8 cellular contexts compared by ENCODE assay signal in the genomic region with DNA sequence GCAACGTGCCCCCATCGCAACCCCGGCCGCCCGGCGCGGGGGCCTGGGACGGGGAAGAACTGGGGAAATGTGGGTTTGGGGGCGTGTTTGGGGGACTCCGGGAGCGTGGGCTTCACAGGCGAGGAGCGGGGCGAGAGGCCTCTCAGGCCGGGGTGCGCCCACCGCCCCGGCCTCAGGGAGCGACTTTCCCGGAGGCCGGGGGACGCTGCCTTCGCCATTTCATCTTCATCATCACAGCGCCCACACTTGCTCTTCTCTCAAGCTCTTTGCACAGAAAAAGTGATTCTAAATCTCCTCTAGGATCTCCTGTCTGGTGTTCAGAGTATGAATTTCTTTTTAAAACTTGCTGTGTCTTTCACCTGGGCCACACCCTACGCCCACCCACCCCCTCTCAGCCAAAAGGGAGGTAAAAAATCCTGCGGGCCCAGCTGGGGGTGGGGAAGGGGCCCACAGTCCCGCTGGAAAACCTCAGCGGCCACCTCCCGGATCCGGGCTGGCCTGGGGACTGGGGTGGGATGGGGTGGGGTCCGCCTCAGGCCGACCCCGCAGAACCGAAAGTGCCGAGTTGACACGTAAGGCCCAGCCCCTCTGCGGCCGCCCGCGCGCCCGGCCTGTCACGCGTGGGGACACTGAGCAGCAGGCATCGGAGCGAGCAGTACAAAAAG. TPM values are rescaled to one million over a fixed set of nuclear protein-coding genes. Genes with fewer than 3 reads are reported as not detected.
DNase-seq lines count a peak whose midpoint lies in the region; FAIRE-seq and TF ChIP-seq lines count a peak whose summit lies in the region.

No MANE protein-coding gene starts in this region.

- H3K27me3 ChIP-seq in DOHH2 (ENCODE audit: control insufficient read depth, low read length) = no peaks in the 10 kb centered on the region
- peaks cover 48% of the 10 kb centered on the region for H3K27me3 ChIP-seq in H7 (ENCODE audit: control insufficient read depth, insufficient read depth, low read length)
- no peaks in the 10 kb centered on the region for H3K27me3 ChIP-seq in endothelial cell of umbilical vein (ENCODE audit: control insufficient read depth in 2 of 2, insufficient read depth in 2 of 2, low read length in 2 of 2)
- H3K27me3 ChIP-seq in neural cell (ENCODE audit: insufficient read depth, low read depth, low read length) = peaks cover 13% of the 10 kb centered on the region

- BruUV-seq in endothelial cell of umbilical vein (replicated peaks; lab: Mats Ljungman, UMichigan) = TSS peak; percentile 7

- H3K36me3 ChIP-seq in DOHH2 (ENCODE audit: control insufficient read depth, low read length) (peaks cover 72% of the 10 kb centered on the region), H7 (replicated peaks; ENCODE audit: control insufficient read depth, insufficient read depth, low read length) (peaks cover 8% of the 10 kb centered on the region), endothelial cell of umbilical vein (ENCODE audit: control insufficient read depth in 2 of 2, extremely low read depth in 1 of 2, insufficient read depth in 2 of 2, low read length in 2 of 2) (peaks cover 0 to 3% of the 10 kb centered on the region in 2 experiments), neural cell (ENCODE audit: insufficient read depth, low read length) (peaks cover 2% of the 10 kb centered on the region)

- H3K9me3 ChIP-seq in DOHH2 (ENCODE audit: control insufficient read depth, insufficient read depth, low read length) (no peaks in the 10 kb centered on the region), endothelial cell of umbilical vein (replicated peaks; ENCODE audit: control insufficient read depth, insufficient read depth, low read length) (no peaks in the 10 kb centered on the region), neural cell (ENCODE audit: low read length) (no peaks in the 10 kb centered on the region)

- H4K20me1 ChIP-seq in DOHH2 (ENCODE audit: control insufficient read depth, insufficient read depth, low read depth, low read length) = no peaks in the 10 kb centered on the region
- H4K20me1 ChIP-seq in endothelial cell of umbilical vein (replicated peaks; ENCODE audit: control insufficient read depth, extremely low read depth, insufficient read depth, low read length) = no peaks in the 10 kb centered on the region
- peaks cover 2% of the 10 kb centered on the region for H4K20me1 ChIP-seq in neural cell (ENCODE audit: insufficient read depth)

- H3K4me3 ChIP-seq in DOHH2 (ENCODE audit: low read length) = peak overlapping the region; percentile 96
- H3K4me3 ChIP-seq in H7 (ENCODE audit: insufficient read depth, low read depth, low read length) = peak overlapping the region; percentile 78
- peak overlapping the region; percentile 13 to 97 (median 95) for H3K4me3 ChIP-seq in endothelial cell of umbilical vein (replicated peaks in 1 of 3; ENCODE audit: insufficient read depth in 1 of 3, low read depth in 1 of 3, low read length in 3 of 3)
- H3K4me3 ChIP-seq in neural cell (ENCODE audit: low read length) = peak overlapping the region; percentile 84

- H3K9ac ChIP-seq in endothelial cell of umbilical vein (replicated peaks; ENCODE audit: extremely low read depth, insufficient read depth, low read length) = peak overlapping the region; percentile 98
- peak overlapping the region; percentile 68 for H3K9ac ChIP-seq in neural cell (ENCODE audit: low read length)

- H3F3A ChIP-seq in DOHH2 (ENCODE audit: control insufficient read depth, insufficient read depth) (peaks cover 41% of the 10 kb centered on the region), neural cell (ENCODE audit: insufficient read depth, low read length, poor library complexity, severe bottlenecking) (no peaks in the 10 kb centered on the region)

- TF ChIP-seq POLR2A in endothelial cell of umbilical vein (IDR thresholded peaks at IDR 0.05; ENCODE audit: low read depth, low read length) = no peak

- H3K9me2 ChIP-seq in DOHH2 (replicated peaks; ENCODE audit: control insufficient read depth, low read length) (no peaks in the 10 kb centered on the region), neural cell (ENCODE audit: insufficient read depth, low read length) (no peaks in the 10 kb centered on the region)

- POLR2A ChIA-PET in RWPE1 (lab: Yijun Ruan, JAX; ENCODE audit: low non-redundant PET) = interaction anchor here (0.8 kb wide), 1 partner anchor 182 kb away, joined by 6 read pairs; no protein-coding TSS in a partner anchor
- POLR2A ChIA-PET in endothelial cell of umbilical vein (lab: Charles Lee) = interaction anchor here (0.6 to 1.0 kb wide), 2 partner anchors 9 to 62 kb away, joined by 3 to 9 read pairs; no protein-coding TSS in a partner anchor

- no peak for TF ChIP-seq EP300 in neural cell (conservative IDR thresholded peaks at IDR 0.05; ENCODE audit: poor library complexity, severe bottlenecking)

- H3K4me2 ChIP-seq in DOHH2 (ENCODE audit: low read length) (peak overlapping the region; percentile 96), endothelial cell of umbilical vein (ENCODE audit: insufficient read depth, low read length) (peak overlapping the region; percentile 95), neural cell (ENCODE audit: low read length) (peak overlapping the region; percentile 60)

- H3K4me1 ChIP-seq in DOHH2 (ENCODE audit: control insufficient read depth, low read length) (peaks cover 65% of the 10 kb centered on the region), endothelial cell of umbilical vein (ENCODE audit: control insufficient read depth, extremely low read depth, insufficient read depth, low read length) (peaks cover 40% of the 10 kb centered on the region)

- peak; percentile 86 for DNase-seq in H7
- no peak for DNase-seq in RWPE1 (ENCODE audit: low spot score)
- DNase-seq in endothelial cell of umbilical vein (ENCODE audit: low read depth, low spot score) = no peak
- DNase-seq in T-helper 9 cell = no peak
- DNase-seq in NCI-H510A (lab: John Stamatoyannopoulos, UW) = no peak
- DNase-seq in amniotic stem cell (lab: John Stamatoyannopoulos, UW) = no peak

- intact Hi-C loops in endothelial cell of umbilical vein (cut with micrococcal nuclease) = loop anchor here (1.0 to 5.0 kb wide), 6 partner anchors 7 to 373 kb away; partner anchors contain the start of genes APOLD1, CDKN1B and GPR19

- H3K9me1 ChIP-seq in endothelial cell of umbilical vein (replicated peaks; ENCODE audit: control insufficient read depth, extremely low read depth, insufficient read depth, low read length) = no peaks in the 10 kb centered on the region

- H2AFZ ChIP-seq in endothelial cell of umbilical vein (ENCODE audit: low read depth, low read length) (peak overlapping the region; percentile 65), neural cell (ENCODE audit: low read depth, low read length) (no peak overlapping the region)

- no peak for TF ChIP-seq RAD21 in neural cell (conservative IDR thresholded peaks at IDR 0.05)

- H3K27ac ChIP-seq in DOHH2 (ENCODE audit: low read depth, low read length) (peak overlapping the region; percentile 97), RWPE1 (peak overlapping the region; percentile 100), endothelial cell of umbilical vein (ENCODE audit: insufficient read depth, low read depth, low read length) (peak overlapping the region; percentile 98), neural cell (ENCODE audit: low read length) (peak overlapping the region; percentile 63)

- no peak for TF ChIP-seq CTCF in DOHH2 (IDR thresholded peaks at IDR 0.05; ENCODE audit: low read depth, low read length, poor library complexity, severe bottlenecking)
- no peak for TF ChIP-seq CTCF in RWPE1 (conservative IDR thresholded peaks at IDR 0.05; ENCODE audit: low read depth)
- no peak for TF ChIP-seq CTCF in endothelial cell of umbilical vein (IDR thresholded peaks at IDR 0.05; ENCODE audit: extremely low read depth in 1 of 2, insufficient read depth in 1 of 2, low read depth in 1 of 2, low read length in 2 of 2)
- TF ChIP-seq CTCF in neural cell (IDR thresholded peaks at IDR 0.05; ENCODE audit: poor library complexity, severe bottlenecking) = no peak

- CTCF ChIA-PET in RWPE1 (lab: Yijun Ruan, JAX) = interaction anchor here (0.7 kb wide), 1 partner anchor 321 kb away, joined by 3 read pairs; no protein-coding TSS in a partner anchor
- CTCF ChIA-PET in endothelial cell of umbilical vein (lab: Charles Lee) = interaction anchor here (0.9 to 11.0 kb wide), 5 partner anchors 8 to 355 kb away, joined by 3 to 159 read pairs (median 3); no protein-coding TSS in a partner anchor

- no peak for FAIRE-seq in endothelial cell of umbilical vein (lab: Jason Lieb, UNC)

- H3K79me2 ChIP-seq in DOHH2 (ENCODE audit: control insufficient read depth, low read length) (peaks cover 85% of the 10 kb centered on the region), endothelial cell of umbilical vein (ENCODE audit: control insufficient read depth, insufficient read depth, low read length) (peaks cover 84% of the 10 kb centered on the region), neural cell (replicated peaks; ENCODE audit: insufficient read depth, low read length) (peaks cover 21% of the 10 kb centered on the region)

- dilution Hi-C loops in endothelial cell of umbilical vein (cut with MboI; ENCODE audit: extremely low pct_ligation_motif_present, low sequenced_read_pairs) = no loop called here

TF ChIP-seq in neural cell, 6 proteins besides CTCF, POLR2A, EP300 and RAD21 (continues in another document):
- TF ChIP-seq MXI1 (conservative IDR thresholded peaks at IDR 0.05; ENCODE audit: poor library complexity, severe bottlenecking) = no peak

RNA-seq across cellular contexts. Expression of gene CDKN1B, which starts 7.4 kb away (rescaled TPM):
- 11.7 and 16.8 TPM in 2 replicates for total RNA-seq in H7 (2014; rRNA removed; shearing (Covaris generic))
- total RNA-seq in endothelial cell of umbilical vein = 32.0 and 40.8 TPM in 2 replicates
- polyA plus RNA-seq in endothelial cell of umbilical vein (10.4 and 12.7 TPM in 2 replicates), neural cell (106 and 107 TPM in 2 replicates)
- polyA plus RNA-seq in endothelial cell of umbilical vein (2011; cell fraction: cytosol; rRNA removed) = 10.3 and 13.1 TPM in 2 replicates
- polyA plus RNA-seq in endothelial cell of umbilical vein (2011; cell fraction: nucleus; rRNA removed) = 16.6 and 24.8 TPM in 2 replicates
- 13.5 and 14.5 TPM in 2 replicates for polyA plus RNA-seq in endothelial cell of umbilical vein (2012)
- polyA minus RNA-seq in endothelial cell of umbilical vein (11.5 and 16.7 TPM in 2 replicates), neural cell (86.6 and 95.9 TPM in 2 replicates)
- polyA minus RNA-seq in endothelial cell of umbilical vein (2011; cell fraction: cytosol; rRNA and poly(A)+ RNA removed) = 26.1 TPM
- polyA minus RNA-seq in endothelial cell of umbilical vein (2011; cell fraction: nucleus; rRNA and poly(A)+ RNA removed) = 29.4 and 36.6 TPM in 2 replicates

RNA-seq across cellular contexts. Expression of gene GPR19, which starts 28.6 kb away (rescaled TPM):
- total RNA-seq in H7 (2014; rRNA removed; shearing (Covaris generic)) = 4.1 and 5.0 TPM in 2 replicates
- 0.37 and 0.40 TPM in 2 replicates for total RNA-seq in endothelial cell of umbilical vein
- polyA plus RNA-seq in endothelial cell of umbilical vein (0.35 and 0.70 TPM in 2 replicates), neural cell (44.2 and 53.4 TPM in 2 replicates)
- polyA plus RNA-seq in endothelial cell of umbilical vein (2011; cell fraction: cytosol; rRNA removed) = 0.30 and 0.61 TPM in 2 replicates
- polyA plus RNA-seq in endothelial cell of umbilical vein (2011; cell fraction: nucleus; rRNA removed) = 1.3 and 1.7 TPM in 2 replicates
- polyA plus RNA-seq in endothelial cell of umbilical vein (2012) = 0.37 and 0.40 TPM in 2 replicates
- polyA minus RNA-seq in endothelial cell of umbilical vein (0.93 and 3.3 TPM in 2 replicates), neural cell (116 and 127 TPM in 2 replicates)
- polyA minus RNA-seq in endothelial cell of umbilical vein (2011; cell fraction: cytosol; rRNA and poly(A)+ RNA removed) = not detected
- polyA minus RNA-seq in endothelial cell of umbilical vein (2011; cell fraction: nucleus; rRNA and poly(A)+ RNA removed) = 0.58 TPM in 1 of 2 replicates, not detected in the other
